ENCODE assay signal across 15 cellular contexts in the genomic region with DNA sequence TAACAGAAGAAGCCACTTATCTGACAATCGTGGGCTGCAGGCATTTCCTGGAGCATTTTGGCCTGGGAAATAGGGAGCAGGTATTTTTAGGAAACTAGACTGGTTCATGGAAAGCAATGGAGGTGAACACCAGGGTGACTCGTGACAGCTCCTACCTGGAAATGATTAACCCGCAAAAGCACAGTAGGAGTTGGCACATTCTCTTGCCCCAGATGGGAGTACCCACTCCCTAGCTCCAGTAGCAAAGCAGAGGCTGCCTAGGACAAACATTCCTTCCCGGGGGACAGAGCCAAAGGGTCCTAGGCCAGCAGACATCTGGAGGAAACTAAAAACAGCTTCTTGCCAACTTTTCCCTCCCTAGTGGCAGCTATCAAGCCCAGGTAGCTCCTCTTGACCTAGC. TPM values are rescaled to one million over a fixed set of nuclear protein-coding genes. Genes with fewer than 3 reads are reported as not detected.
DNase-seq lines count a peak whose midpoint lies in the region; ATAC-seq and TF ChIP-seq lines count a peak whose summit lies in the region.
"Had no signal": no experiment of that assay in that cellular context is flagged by ENCODE, and none has a peak within 500 bp of the region (broad histone marks: within the 10 kb centered on the region; RNA-seq: fewer than 3 reads in every experiment).

No MANE protein-coding gene starts in this region.

- H3K36me3 ChIP-seq in BLaER1 treated with 17β-estradiol and CSF1 and Interleukin-3, amounts not matched to agents 10 nM and 100 nM = no peaks in the 10 kb centered on the region
- H3K36me3 ChIP-seq in endodermal cell (ENCODE audit: control insufficient read depth, insufficient read depth, low read length) = no peaks in the 10 kb centered on the region
- no peaks in the 10 kb centered on the region for H3K36me3 ChIP-seq in right lobe of liver
- H3K36me3 ChIP-seq in mesendoderm (ENCODE audit: control insufficient read depth, insufficient read depth, low read length) = no peaks in the 10 kb centered on the region
- H3K36me3 ChIP-seq: SJSA1 had no signal

- H3K23ac ChIP-seq in mesendoderm (ENCODE audit: low read length) = no peak overlapping the region

- no peaks in the 10 kb centered on the region for H3K27me3 Mint-ChIP-seq in endodermal cell (ENCODE audit: insufficient read depth)
- peaks cover 60% of the 10 kb centered on the region for H3K27me3 Mint-ChIP-seq in Calu3 (ENCODE audit: unreplicated experiment)

- H3K9me3 Mint-ChIP-seq in endodermal cell (peaks cover 71% of the 10 kb centered on the region), Calu3 (ENCODE audit: low read depth, unreplicated experiment) (no peaks in the 10 kb centered on the region)
- H3K9me3 Mint-ChIP-seq: CD8-positive, alpha-beta T cell had no signal

- H3K56ac ChIP-seq in mesendoderm (ENCODE audit: low read length) = no peak overlapping the region

- H2BK120ac ChIP-seq in mesendoderm (ENCODE audit: low read depth, low read length) = no peak overlapping the region

- peaks cover 0 to 6% (median 0%) of the 10 kb centered on the region in 11 experiments; a peak in 1 of 22 replicates for H3K9me3 ChIP-seq in BLaER1 treated with 17β-estradiol and CSF1 and Interleukin-3, amounts not matched to agents 10 nM and 100 nM (replicated peaks in 1 of 11)
- H3K9me3 ChIP-seq in endodermal cell (ENCODE audit: control insufficient read depth, low read length) = no peaks in the 10 kb centered on the region
- no peaks in the 10 kb centered on the region for H3K9me3 ChIP-seq in right lobe of liver
- H3K9me3 ChIP-seq: SJSA1 had no signal

- CTCF ChIA-PET in Calu3 (lab: Charles Lee) = no interaction called here

- H3K36me3 Mint-ChIP-seq in endodermal cell (ENCODE audit: low read depth) (no peaks in the 10 kb centered on the region), Calu3 (ENCODE audit: insufficient read depth, unreplicated experiment) (no peaks in the 10 kb centered on the region)
- H3K36me3 Mint-ChIP-seq: CD8-positive, alpha-beta T cell had no signal

- 87 to 100% methylated on average over 2 to 4 of the region's 4 CpGs for WGBS in endodermal cell (ENCODE audit: insufficient coverage in 1 of 2, insufficient read length in 1 of 2), 2 experiments
- WGBS in right lobe of liver (ENCODE audit: insufficient coverage, low coverage, low lambda C conversion rate, missing lambda C conversion rate) = 15% methylated on average over 2 of the region's 4 CpGs
- no CpG with 5 or more reads among the region's 4 CpGs for WGBS in mesendoderm (ENCODE audit: extremely low coverage, insufficient coverage, low lambda C conversion rate)

- peak overlapping the region in 2 of 10 experiments; percentile 37 to 40; a peak in 3 of 20 replicates for H3K4me3 ChIP-seq in BLaER1 treated with 17β-estradiol and CSF1 and Interleukin-3, amounts not matched to agents 10 nM and 100 nM
- no peak overlapping the region for H3K4me3 ChIP-seq in endodermal cell (ENCODE audit: low read length)
- H3K4me3 ChIP-seq in right lobe of liver = no peak overlapping the region
- H3K4me3 ChIP-seq in mesendoderm (ENCODE audit: low read length) = no peak overlapping the region
- H3K4me3 ChIP-seq: SJSA1 had no signal

- no peaks in the 10 kb centered on the region for H3K79me1 ChIP-seq in mesendoderm (ENCODE audit: low read length)

- no peak overlapping the region for H2BK5ac ChIP-seq in mesendoderm (ENCODE audit: low read length)

- no peak overlapping the region for H2BK15ac ChIP-seq in mesendoderm (replicated peaks; ENCODE audit: low read depth)

- H3K27me3 ChIP-seq in BLaER1 treated with 17β-estradiol and CSF1 and Interleukin-3, amounts not matched to agents 10 nM and 100 nM = peaks cover 59 to 81% (median 73%) of the 10 kb centered on the region in 11 experiments
- no peaks in the 10 kb centered on the region for H3K27me3 ChIP-seq in endodermal cell (ENCODE audit: control insufficient read depth, insufficient read depth, low read length, poor library complexity, severe bottlenecking)
- no peaks in the 10 kb centered on the region for H3K27me3 ChIP-seq in right lobe of liver
- no peaks in the 10 kb centered on the region for H3K27me3 ChIP-seq in mesendoderm (ENCODE audit: insufficient read depth, low read length, poor library complexity)
- H3K27me3 ChIP-seq: SJSA1 had no signal

- no peaks in the 10 kb centered on the region for H3K79me2 ChIP-seq in mesendoderm (ENCODE audit: control insufficient read depth, insufficient read depth, low read length)

- BruUV-seq in Calu3 (replicated peaks; lab: Mats Ljungman, UMichigan) = no TSS peak

- intact Hi-C loops in right lobe of liver (cut with DNase I) = no loop called here
- intact Hi-C loops in Calu3 (cut with micrococcal nuclease; ENCODE audit: unreplicated experiment) = no loop called here

- H3K4me1 Mint-ChIP-seq in endodermal cell = peaks cover 29% of the 10 kb centered on the region
- no peaks in the 10 kb centered on the region for H3K4me1 Mint-ChIP-seq in Calu3 (ENCODE audit: low read depth, unreplicated experiment)

- H3K4ac ChIP-seq in mesendoderm (ENCODE audit: low read depth, low read length) = no peak overlapping the region

- H4K8ac ChIP-seq in mesendoderm (ENCODE audit: low read depth, low read length) = no peak overlapping the region

- peaks cover 16 to 89% (median 60%) of the 10 kb centered on the region in 10 experiments for H3K4me1 ChIP-seq in BLaER1 treated with 17β-estradiol and CSF1 and Interleukin-3, amounts not matched to agents 10 nM and 100 nM
- H3K4me1 ChIP-seq in endodermal cell (ENCODE audit: control insufficient read depth, insufficient read depth, low read length) (no peaks in the 10 kb centered on the region), right lobe of liver (peaks cover 0 to 8% (median 3%) of the 10 kb centered on the region in 4 donors), mesendoderm (ENCODE audit: control insufficient read depth, low read depth, low read length) (peaks cover 2% of the 10 kb centered on the region)
- H3K4me1 ChIP-seq: SJSA1 had no signal

- H3K9ac ChIP-seq in BLaER1 treated with 17β-estradiol and CSF1 and Interleukin-3, amounts not matched to agents 10 nM and 100 nM = no peak overlapping the region
- no peak overlapping the region for H3K9ac ChIP-seq in endodermal cell (ENCODE audit: extremely low read depth, low read length, poor library complexity, severe bottlenecking)
- H3K9ac ChIP-seq in mesendoderm (ENCODE audit: low read length) = no peak overlapping the region

- peaks cover 0 to 15% (median 0%) of the 10 kb centered on the region in 11 experiments; a peak in 6 of 22 replicates for H4K20me1 ChIP-seq in BLaER1 treated with 17β-estradiol and CSF1 and Interleukin-3, amounts not matched to agents 10 nM and 100 nM

- peak overlapping the region in 4 of 11 experiments; percentile 2 to 95 (median 28); a peak in 5 of 22 replicates for H3K27ac ChIP-seq in BLaER1 treated with 17β-estradiol and CSF1 and Interleukin-3, amounts not matched to agents 10 nM and 100 nM
- H3K27ac ChIP-seq in endodermal cell (ENCODE audit: low read depth, low read length) = no peak overlapping the region
- peak overlapping the region in 2 of 3 donors; percentile 38 to 50 for H3K27ac ChIP-seq in right lobe of liver
- H3K27ac ChIP-seq in mesendoderm (ENCODE audit: low read depth, low read length) = no peak overlapping the region
- H3K27ac ChIP-seq: SJSA1 had no signal

- H3K27ac Mint-ChIP-seq in endodermal cell (no peak overlapping the region), Calu3 (ENCODE audit: unreplicated experiment) (no peak overlapping the region)

- H3K4me3 Mint-ChIP-seq in endodermal cell (no peak overlapping the region), Calu3 (ENCODE audit: low read depth, unreplicated experiment) (no peak overlapping the region)

- H3K4me2 ChIP-seq in BLaER1 treated with 17β-estradiol and CSF1 and Interleukin-3, amounts not matched to agents 10 nM and 100 nM = peak overlapping the region in 6 of 11 experiments; percentile 61 to 95 (median 90); a peak in 11 of 22 replicates
- H3K4me2 ChIP-seq in mesendoderm (ENCODE audit: low read length) = no peak overlapping the region

- H2AK5ac ChIP-seq in mesendoderm (ENCODE audit: low read length) = no peak overlapping the region

- no peak overlapping the region for H4K5ac ChIP-seq in mesendoderm (ENCODE audit: low read length)

- DNase-seq in DMS53 (lab: John Stamatoyannopoulos, UW) (peak; percentile 50), endodermal cell (peak; percentile 22), right lobe of liver (peak in 1 of 3 donors; percentile 66), Calu3 (no peak), mesendoderm (no peak), COR-L47 (lab: John Stamatoyannopoulos, UW) (no peak)
- DNase-seq: DMS153, KG1, NCI-H1436 treated with DMSO at 0.1 percent for 48 hours, NCI-H2029 treated with DMSO at 0.1 percent for 48 hours, NCI-H524 treated with DMSO at 0.1 percent for 48 hours had no signal

- no peak overlapping the region for H3K18ac ChIP-seq in mesendoderm (ENCODE audit: low read length)

- ATAC-seq in right lobe of liver = peak; percentile 77 to 95 (median 80)
- no peak for ATAC-seq in GM18511 (IDR thresholded peaks at IDR 0.05; ENCODE audit: unreplicated experiment)
- ATAC-seq: CD8-positive, alpha-beta T cell had no signal

- TF ChIP-seq POLR2A in right lobe of liver (IDR thresholded peaks at IDR 0.05) = peak; percentile 26

- no peak for TF ChIP-seq CTCF in endodermal cell (conservative IDR thresholded peaks at IDR 0.05)
- TF ChIP-seq CTCF in right lobe of liver (IDR thresholded peaks at IDR 0.05) = no peak
- TF ChIP-seq CTCF in Calu3 (IDR thresholded peaks at IDR 0.05; ENCODE audit: unreplicated experiment) = no peak

RNA-seq across cellular contexts. Expression of gene RTL5, which starts 29.0 kb away (rescaled TPM):
- total RNA-seq in endodermal cell = 1 to 10 TPM; 8.4 to 9.9 TPM
- polyA plus RNA-seq in endodermal cell (2013, experiment 1 of 2) = 17.5 TPM
- polyA plus RNA-seq in endodermal cell (2013, experiment 2 of 2) = 14.4 TPM
- 1 to 10 TPM; 1.2 to 4.1 (median 2.5) TPM for total RNA-seq in right lobe of liver
- 0.07 and 0.22 TPM in 2 replicates for total RNA-seq in Calu3 (2022)
- 2.7 TPM for polyA plus RNA-seq in mesendoderm (2013, experiment 1 of 2)
- 2.7 TPM for polyA plus RNA-seq in mesendoderm (2013, experiment 2 of 2)

Comparison
In these comparisons a context has a peak if more than half of its experiments do, and no peak if none do; other contexts are left out.
1. H3K27ac ChIP-seq: peak in right lobe of liver (2 of 3); none in endodermal cell (single experiment) and mesendoderm (single experiment).
2. DNase-seq: peak in DMS53 (single experiment) and endodermal cell (single experiment); none in Calu3 (single experiment), mesendoderm (single experiment) and COR-L47 (single experiment).